In genomic region chr12:57520008-57520726, GRCh38 we compare ENCODE assay signal across 1 cellular context.
TF ChIP-seq lines count a peak whose summit lies in the region.

Gene DDIT3, minus strand, starts transcription at chr12:57520514. Its CDS starts 3,108 bp downstream, at chr12:57517406.

TF ChIP-seq in WTC11, 78 proteins besides CTCF, POLR2A, EP300 and RAD21 (continued from another document):
- no peak for TF ChIP-seq HMGA2 (CRISPR knock-in tag; IDR thresholded peaks at IDR 0.05)
- TF ChIP-seq RELA (CRISPR knock-in tag; IDR thresholded peaks at IDR 0.05; ENCODE audit: borderline replicate concordance): no peak
- 0 out of 2 replicates have a peak, but pooled peaks have one; percentile 38 for TF ChIP-seq ZBTB43 (CRISPR knock-in tag; IDR thresholded peaks at IDR 0.05)
- TF ChIP-seq ZMAT4 (CRISPR knock-in tag; IDR thresholded peaks at IDR 0.05): no peak
- TF ChIP-seq, protein P1, sequence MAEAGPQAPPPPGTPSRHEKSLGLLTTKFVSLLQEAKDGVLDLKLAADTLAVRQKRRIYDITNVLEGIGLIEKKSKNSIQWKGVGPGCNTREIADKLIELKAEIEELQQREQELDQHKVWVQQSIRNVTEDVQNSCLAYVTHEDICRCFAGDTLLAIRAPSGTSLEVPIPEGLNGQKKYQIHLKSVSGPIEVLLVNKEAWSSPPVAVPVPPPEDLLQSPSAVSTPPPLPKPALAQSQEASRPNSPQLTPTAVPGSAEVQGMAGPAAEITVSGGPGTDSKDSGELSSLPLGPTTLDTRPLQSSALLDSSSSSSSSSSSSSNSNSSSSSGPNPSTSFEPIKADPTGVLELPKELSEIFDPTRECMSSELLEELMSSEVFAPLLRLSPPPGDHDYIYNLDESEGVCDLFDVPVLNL (CRISPR knock-in tag; IDR thresholded peaks at IDR 0.05; ENCODE audit: borderline replicate concordance, low read depth): no peak
- TF ChIP-seq NFYB (CRISPR knock-in tag; conservative IDR thresholded peaks at IDR 0.05; ENCODE audit: low read depth): peak; percentile 70
- no peak for TF ChIP-seq OVOL2 (CRISPR knock-in tag; IDR thresholded peaks at IDR 0.05; ENCODE audit: borderline replicate concordance)
- TF ChIP-seq, protein P2, sequence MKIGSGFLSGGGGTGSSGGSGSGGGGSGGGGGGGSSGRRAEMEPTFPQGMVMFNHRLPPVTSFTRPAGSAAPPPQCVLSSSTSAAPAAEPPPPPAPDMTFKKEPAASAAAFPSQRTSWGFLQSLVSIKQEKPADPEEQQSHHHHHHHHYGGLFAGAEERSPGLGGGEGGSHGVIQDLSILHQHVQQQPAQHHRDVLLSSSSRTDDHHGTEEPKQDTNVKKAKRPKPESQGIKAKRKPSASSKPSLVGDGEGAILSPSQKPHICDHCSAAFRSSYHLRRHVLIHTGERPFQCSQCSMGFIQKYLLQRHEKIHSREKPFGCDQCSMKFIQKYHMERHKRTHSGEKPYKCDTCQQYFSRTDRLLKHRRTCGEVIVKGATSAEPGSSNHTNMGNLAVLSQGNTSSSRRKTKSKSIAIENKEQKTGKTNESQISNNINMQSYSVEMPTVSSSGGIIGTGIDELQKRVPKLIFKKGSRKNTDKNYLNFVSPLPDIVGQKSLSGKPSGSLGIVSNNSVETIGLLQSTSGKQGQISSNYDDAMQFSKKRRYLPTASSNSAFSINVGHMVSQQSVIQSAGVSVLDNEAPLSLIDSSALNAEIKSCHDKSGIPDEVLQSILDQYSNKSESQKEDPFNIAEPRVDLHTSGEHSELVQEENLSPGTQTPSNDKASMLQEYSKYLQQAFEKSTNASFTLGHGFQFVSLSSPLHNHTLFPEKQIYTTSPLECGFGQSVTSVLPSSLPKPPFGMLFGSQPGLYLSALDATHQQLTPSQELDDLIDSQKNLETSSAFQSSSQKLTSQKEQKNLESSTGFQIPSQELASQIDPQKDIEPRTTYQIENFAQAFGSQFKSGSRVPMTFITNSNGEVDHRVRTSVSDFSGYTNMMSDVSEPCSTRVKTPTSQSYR (CRISPR knock-in tag; IDR thresholded peaks at IDR 0.05): no peak
- no peak for TF ChIP-seq AFF4 (CRISPR knock-in tag; IDR thresholded peaks at IDR 0.05; ENCODE audit: borderline replicate concordance)
- no peak for TF ChIP-seq ZNF219 (CRISPR knock-in tag; IDR thresholded peaks at IDR 0.05; ENCODE audit: borderline replicate concordance)
- TF ChIP-seq ZNF396 (CRISPR knock-in tag; IDR thresholded peaks at IDR 0.05; ENCODE audit: borderline replicate concordance): no peak
- TF ChIP-seq FOXJ3 (CRISPR knock-in tag; IDR thresholded peaks at IDR 0.05; ENCODE audit: borderline replicate concordance): no peak
- no peak; the same call in 1 of the 2 replicates for TF ChIP-seq ETV6 (CRISPR knock-in tag; IDR thresholded peaks at IDR 0.05)
- TF ChIP-seq ATF1 (CRISPR knock-in tag; IDR thresholded peaks at IDR 0.05): no peak
- 0 out of 2 replicates have a peak, but pooled peaks have one; percentile 7 for TF ChIP-seq PRRX2 (CRISPR knock-in tag; IDR thresholded peaks at IDR 0.05)
- TF ChIP-seq ATF6 (CRISPR knock-in tag; IDR thresholded peaks at IDR 0.05): no peak
- no peak for TF ChIP-seq ZNF138 (CRISPR knock-in tag; conservative IDR thresholded peaks at IDR 0.05)
- peak; percentile 61; the same call in 1 of the 2 replicates for TF ChIP-seq TCF7 (CRISPR knock-in tag; IDR thresholded peaks at IDR 0.05; ENCODE audit: low read depth)
- no peak for TF ChIP-seq TEAD4 (CRISPR knock-in tag; IDR thresholded peaks at IDR 0.05)
- no peak for TF ChIP-seq NR3C1 (CRISPR knock-in tag; conservative IDR thresholded peaks at IDR 0.05; ENCODE audit: low read depth)
- no peak for TF ChIP-seq ARID4B (CRISPR knock-in tag; IDR thresholded peaks at IDR 0.05; ENCODE audit: borderline replicate concordance)
- no peak for TF ChIP-seq FOXK1 (CRISPR knock-in tag; IDR thresholded peaks at IDR 0.05)
- TF ChIP-seq SP1 (CRISPR knock-in tag; conservative IDR thresholded peaks at IDR 0.05): peak; percentile 95
- no peak for TF ChIP-seq CREB1 (CRISPR knock-in tag; IDR thresholded peaks at IDR 0.05)
- TF ChIP-seq JUN (CRISPR knock-in tag; IDR thresholded peaks at IDR 0.05): no peak
- TF ChIP-seq SOX15 (CRISPR knock-in tag; IDR thresholded peaks at IDR 0.05): no peak
- TF ChIP-seq, protein P3, sequence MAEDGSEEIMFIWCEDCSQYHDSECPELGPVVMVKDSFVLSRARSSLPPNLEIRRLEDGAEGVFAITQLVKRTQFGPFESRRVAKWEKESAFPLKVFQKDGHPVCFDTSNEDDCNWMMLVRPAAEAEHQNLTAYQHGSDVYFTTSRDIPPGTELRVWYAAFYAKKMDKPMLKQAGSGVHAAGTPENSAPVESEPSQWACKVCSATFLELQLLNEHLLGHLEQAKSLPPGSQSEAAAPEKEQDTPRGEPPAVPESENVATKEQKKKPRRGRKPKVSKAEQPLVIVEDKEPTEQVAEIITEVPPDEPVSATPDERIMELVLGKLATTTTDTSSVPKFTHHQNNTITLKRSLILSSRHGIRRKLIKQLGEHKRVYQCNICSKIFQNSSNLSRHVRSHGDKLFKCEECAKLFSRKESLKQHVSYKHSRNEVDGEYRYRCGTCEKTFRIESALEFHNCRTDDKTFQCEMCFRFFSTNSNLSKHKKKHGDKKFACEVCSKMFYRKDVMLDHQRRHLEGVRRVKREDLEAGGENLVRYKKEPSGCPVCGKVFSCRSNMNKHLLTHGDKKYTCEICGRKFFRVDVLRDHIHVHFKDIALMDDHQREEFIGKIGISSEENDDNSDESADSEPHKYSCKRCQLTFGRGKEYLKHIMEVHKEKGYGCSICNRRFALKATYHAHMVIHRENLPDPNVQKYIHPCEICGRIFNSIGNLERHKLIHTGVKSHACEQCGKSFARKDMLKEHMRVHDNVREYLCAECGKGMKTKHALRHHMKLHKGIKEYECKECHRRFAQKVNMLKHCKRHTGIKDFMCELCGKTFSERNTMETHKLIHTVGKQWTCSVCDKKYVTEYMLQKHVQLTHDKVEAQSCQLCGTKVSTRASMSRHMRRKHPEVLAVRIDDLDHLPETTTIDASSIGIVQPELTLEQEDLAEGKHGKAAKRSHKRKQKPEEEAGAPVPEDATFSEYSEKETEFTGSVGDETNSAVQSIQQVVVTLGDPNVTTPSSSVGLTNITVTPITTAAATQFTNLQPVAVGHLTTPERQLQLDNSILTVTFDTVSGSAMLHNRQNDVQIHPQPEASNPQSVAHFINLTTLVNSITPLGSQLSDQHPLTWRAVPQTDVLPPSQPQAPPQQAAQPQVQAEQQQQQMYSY (CRISPR knock-in tag; IDR thresholded peaks at IDR 0.05): no peak
- no peak for TF ChIP-seq ZNF317 (CRISPR knock-in tag; IDR thresholded peaks at IDR 0.05; ENCODE audit: borderline replicate concordance, low read depth)
- no peak for TF ChIP-seq ELF4 (CRISPR knock-in tag; IDR thresholded peaks at IDR 0.05; ENCODE audit: low read depth)
